9 cellular contexts compared by ENCODE assay signal in the genomic region with DNA sequence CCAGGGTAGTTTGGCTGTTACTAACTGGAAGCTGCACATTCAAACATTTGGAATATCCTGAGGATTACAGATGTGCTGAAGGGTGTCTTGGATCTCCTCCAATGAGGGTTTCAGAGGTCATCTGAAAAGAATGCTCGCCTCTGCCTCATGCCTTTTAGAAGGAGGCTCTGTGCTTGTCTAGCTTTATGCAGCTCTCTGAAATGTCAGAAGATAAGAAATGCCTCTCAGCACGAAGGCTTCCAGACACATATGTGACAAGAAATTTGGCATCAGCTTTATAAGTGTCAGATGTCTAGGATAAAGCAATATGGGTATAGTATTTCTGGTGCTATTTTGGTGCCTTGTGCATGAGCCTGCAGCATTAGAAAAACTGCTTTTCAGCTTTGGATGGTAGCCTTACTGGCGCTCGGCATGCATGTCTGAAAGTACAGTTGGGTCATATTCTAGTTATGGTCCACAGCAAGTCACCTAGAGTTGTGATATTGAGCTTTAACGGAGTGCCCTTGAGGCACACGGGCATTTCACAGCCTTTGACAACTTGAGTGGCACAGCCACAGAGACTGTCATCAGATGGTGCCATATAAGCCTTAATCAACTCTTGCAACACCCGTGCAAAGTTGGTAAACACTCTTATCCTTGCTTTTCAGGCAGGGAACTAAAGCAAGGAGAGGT.
A peak's percentile ranks its signal among the peaks of the same experiment; 100 is the strongest.
DNase-seq lines count a peak whose midpoint lies in the region; ATAC-seq and TF ChIP-seq lines count a peak whose summit lies in the region.
"Had no signal": no experiment of that assay in that cellular context is flagged by ENCODE, and none has a peak within 500 bp of the region (broad histone marks: within the 10 kb centered on the region; RNA-seq: fewer than 3 reads in every experiment).

No MANE protein-coding gene starts in this region.

- H3K36me3 ChIP-seq in left ventricle myocardium inferior (no peaks in the 10 kb centered on the region), subcutaneous abdominal adipose tissue (ENCODE audit: control insufficient read depth in 5 of 5, insufficient read depth in 5 of 5, low read length in 5 of 5) (no peaks in the 10 kb centered on the region)

- H3K9me3 ChIP-seq in left ventricle myocardium inferior (replicated peaks): no peaks in the 10 kb centered on the region
- peaks cover 0 to 4% (median 0%) of the 10 kb centered on the region in 5 donors for H3K9me3 ChIP-seq in subcutaneous abdominal adipose tissue (ENCODE audit: control insufficient read depth in 5 of 5, low read length in 5 of 5)

- intact Hi-C loops in left ventricle myocardium inferior (cut with micrococcal nuclease): no loop called here

- no peak for TF ChIP-seq CTCF in left ventricle myocardium inferior (IDR thresholded peaks at IDR 0.05; ENCODE audit: borderline replicate concordance)

- H3K4me3 ChIP-seq in left ventricle myocardium inferior (peak overlapping the region; percentile 21), subcutaneous abdominal adipose tissue (ENCODE audit: low read depth in 1 of 5, low read length in 5 of 5) (peak overlapping the region in 1 of 5 donors; percentile 10)

- H3K27me3 ChIP-seq in left ventricle myocardium inferior (ENCODE audit: low read depth) (no peaks in the 10 kb centered on the region), subcutaneous abdominal adipose tissue (ENCODE audit: control insufficient read depth in 5 of 5, insufficient read depth in 4 of 5, low read length in 5 of 5) (no peaks in the 10 kb centered on the region)

- ATAC-seq in GM19467 (IDR thresholded peaks at IDR 0.05; ENCODE audit: unreplicated experiment) (no peak), GM19328 (IDR thresholded peaks at IDR 0.05; ENCODE audit: unreplicated experiment) (no peak)

- H3K27ac ChIP-seq in left ventricle myocardium inferior (replicated peaks): peak overlapping the region; percentile 86
- peak overlapping the region; percentile 54 for H3K27ac ChIP-seq in subcutaneous abdominal adipose tissue (ENCODE audit: low read depth, low read length)

- H3K4me1 ChIP-seq in left ventricle myocardium inferior (peaks cover 50% of the 10 kb centered on the region), subcutaneous abdominal adipose tissue (ENCODE audit: control insufficient read depth in 5 of 5, insufficient read depth in 5 of 5, low read length in 5 of 5) (peaks cover 0 to 39% (median 34%) of the 10 kb centered on the region in 5 donors)

- DNase-seq in HS-5 (ENCODE audit: low read depth): peak; percentile 92
- DNase-seq in amniotic stem cell (lab: John Stamatoyannopoulos, UW): peak; percentile 43
- DNase-seq in left ventricle myocardium inferior: no peak
- no peak for DNase-seq in NCI-H524 treated with DMSO at 0.1 percent for 48 hours (lab: John Stamatoyannopoulos, UW)
- DNase-seq in activated effector memory CD4-positive, alpha-beta T cell treated with anti-CD3 and anti-CD28 coated beads, Interleukin-2, amount 50 U/mL, for 16 hours: no peak
- DNase-seq: NCI-H82 had no signal

- no peak overlapping the region for H3K9ac ChIP-seq in subcutaneous abdominal adipose tissue (ENCODE audit: low read length in 5 of 5)

Comparison
In these comparisons a context has a peak if more than half of its experiments do, and no peak if none do; other contexts are left out.
1. DNase-seq: peak in HS-5 (single experiment) and amniotic stem cell (single experiment); none in left ventricle myocardium inferior (single experiment), NCI-H524 treated with DMSO at 0.1 percent for 48 hours (single experiment) and activated effector memory CD4-positive, alpha-beta T cell treated with anti-CD3 and anti-CD28 coated beads, Interleukin-2, amount 50 U/mL, for 16 hours (single experiment).